Comparison of ENCODE assay signal across 9 cellular contexts in genomic region chrX:106170318-106170717, GRCh38. TPM values are rescaled to one million over a fixed set of nuclear protein-coding genes. Genes with fewer than 3 reads are reported as not detected.
DNase-seq lines count a peak whose midpoint lies in the region; ATAC-seq and TF ChIP-seq lines count a peak whose summit lies in the region.
"Had no signal": no experiment of that assay in that cellular context is flagged by ENCODE, and none has a peak within 500 bp of the region (broad histone marks: within the 10 kb centered on the region; RNA-seq: fewer than 3 reads in every experiment).

No MANE protein-coding gene starts in this region.

- intact Hi-C loops in dorsolateral prefrontal cortex (cut with DNase I) = loop anchor here (5.0 to 10.0 kb wide), 3 partner anchors 52 to 227 kb away; no protein-coding TSS in a partner anchor

- H3K9me3 Mint-ChIP-seq in neural crest cell = no peaks in the 10 kb centered on the region
- H3K9me3 Mint-ChIP-seq in stimulated activated naive B cell treated with anti-CD40 and anti-IgM and Interleukin-4, amounts not matched to agents 10 μg/mL and 1 μg/mL and 100 μg/mL, for 72 hours = no peaks in the 10 kb centered on the region

- TF ChIP-seq CTCF in Loucy (conservative IDR thresholded peaks at IDR 0.05; ENCODE audit: low read length) (peak; percentile 40), dorsolateral prefrontal cortex (IDR thresholded peaks at IDR 0.05 in 54 of 56, conservative IDR thresholded peaks at IDR 0.05 in 2 of 56; ENCODE audit: low read depth in 1 of 56, partially characterized antibody in 56 of 56) (peak in 54 of 56 donors; percentile 22 to 75 (median 56)), neural crest cell (conservative IDR thresholded peaks at IDR 0.05) (peak; percentile 55)

- no peaks in the 10 kb centered on the region for H3K9me3 ChIP-seq in Loucy (ENCODE audit: insufficient read depth, low read depth, low read length)

- H3K27me3 ChIP-seq in Loucy (ENCODE audit: insufficient read depth, low read length, poor library complexity, severe bottlenecking) (no peaks in the 10 kb centered on the region), dorsolateral prefrontal cortex (peaks cover 0 to 79% (median 17%) of the 10 kb centered on the region in 45 donors)

- H3F3A ChIP-seq in Loucy (ENCODE audit: low read depth) = no peaks in the 10 kb centered on the region

- no peaks in the 10 kb centered on the region for H3K9me2 ChIP-seq in Loucy (replicated peaks; ENCODE audit: low read depth, low read length)

- H4K20me1 ChIP-seq in Loucy (ENCODE audit: insufficient read depth, low read length, poor library complexity, severe bottlenecking) = no peaks in the 10 kb centered on the region

- H3K4me1 Mint-ChIP-seq in neural crest cell = peaks cover 5% of the 10 kb centered on the region
- H3K4me1 Mint-ChIP-seq in stimulated activated naive B cell treated with anti-CD40 and anti-IgM and Interleukin-4, amounts not matched to agents 10 μg/mL and 1 μg/mL and 100 μg/mL, for 72 hours = no peaks in the 10 kb centered on the region

- H3K9ac ChIP-seq in Loucy (ENCODE audit: low read depth, low read length, poor library complexity, severe bottlenecking) = no peak overlapping the region

- no peaks in the 10 kb centered on the region for H3K79me2 ChIP-seq in Loucy (ENCODE audit: insufficient read depth, low read length)

- no peaks in the 10 kb centered on the region for H3K36me3 ChIP-seq in Loucy (ENCODE audit: insufficient read depth, low read length)

- H3K36me3 Mint-ChIP-seq in neural crest cell (ENCODE audit: low read depth) = no peaks in the 10 kb centered on the region
- no peaks in the 10 kb centered on the region for H3K36me3 Mint-ChIP-seq in stimulated activated naive B cell treated with anti-CD40 and anti-IgM and Interleukin-4, amounts not matched to agents 10 μg/mL and 1 μg/mL and 100 μg/mL, for 72 hours

- H3K4me1 ChIP-seq in Loucy (ENCODE audit: insufficient read depth, low read length, poor library complexity, severe bottlenecking) = no peaks in the 10 kb centered on the region

- no peak for ATAC-seq in stimulated activated naive B cell treated with anti-CD40 and anti-IgM and Interleukin-4, amounts not matched to agents 10 μg/mL and 1 μg/mL and 100 μg/mL, for 72 hours (replicated peaks)

- no peak overlapping the region for H3K4me3 ChIP-seq in Loucy (ENCODE audit: low read length, poor library complexity, severe bottlenecking)
- no peak overlapping the region for H3K4me3 ChIP-seq in dorsolateral prefrontal cortex

- DNase-seq in DMS53 treated with DMSO at 0.1 percent for 48 hours (lab: John Stamatoyannopoulos, UW; ENCODE audit: unreplicated experiment) = peak; percentile 1
- DNase-seq in dorsolateral prefrontal cortex = peak in 1 of 10 donors; percentile 8
- no peak for DNase-seq in neural crest cell (ENCODE audit: low read depth, low spot score)
- DNase-seq in stimulated activated naive B cell treated with anti-CD40 and anti-IgM and Interleukin-4, amounts not matched to agents 10 μg/mL and 1 μg/mL and 100 μg/mL, for 72 hours = no peak
- DNase-seq in middle frontal gyrus (ENCODE audit: extremely low spot score, low spot score) = no peak
- DNase-seq in Ammon's horn (ENCODE audit: low spot score) = no peak
- DNase-seq in SKM-1 (lab: John Stamatoyannopoulos, UW; ENCODE audit: unreplicated experiment) = no peak
- DNase-seq: activated CD4-positive, alpha-beta T cell treated with anti-CD3 and anti-CD28 coated beads for 48 hours had no signal

- no peak overlapping the region for H3K4me3 Mint-ChIP-seq in neural crest cell
- H3K4me3 Mint-ChIP-seq in stimulated activated naive B cell treated with anti-CD40 and anti-IgM and Interleukin-4, amounts not matched to agents 10 μg/mL and 1 μg/mL and 100 μg/mL, for 72 hours = no peak overlapping the region

- no peak overlapping the region for H2AFZ ChIP-seq in Loucy (ENCODE audit: low read length)

- H3K27ac Mint-ChIP-seq in neural crest cell (ENCODE audit: unreplicated experiment) = no peak overlapping the region
- H3K27ac Mint-ChIP-seq in stimulated activated naive B cell treated with anti-CD40 and anti-IgM and Interleukin-4, amounts not matched to agents 10 μg/mL and 1 μg/mL and 100 μg/mL, for 72 hours = no peak overlapping the region

- H3K27me3 Mint-ChIP-seq in neural crest cell (ENCODE audit: low read depth) = peaks cover 4% of the 10 kb centered on the region
- H3K27me3 Mint-ChIP-seq in stimulated activated naive B cell treated with anti-CD40 and anti-IgM and Interleukin-4, amounts not matched to agents 10 μg/mL and 1 μg/mL and 100 μg/mL, for 72 hours = peaks cover 0 to 4% of the 10 kb centered on the region in 2 donors

- no peak overlapping the region for H3K27ac ChIP-seq in dorsolateral prefrontal cortex

- H3K4me2 ChIP-seq in Loucy (ENCODE audit: low read depth, low read length, poor library complexity, severe bottlenecking) = no peak overlapping the region

RNA-seq across cellular contexts. Expression of gene PWWP3B, which starts 2.2 kb away (rescaled TPM):
- total RNA-seq in dorsolateral prefrontal cortex = 10 to 100 TPM in 104 of 120 experiments, 1 to 10 TPM in 16; 3.7 to 32.8 (median 14.6) TPM
- total RNA-seq in neural crest cell = 1.0 and 1.1 TPM in 2 replicates
